Comparison of ENCODE assay signal across 2 cellular contexts in the genomic region with DNA sequence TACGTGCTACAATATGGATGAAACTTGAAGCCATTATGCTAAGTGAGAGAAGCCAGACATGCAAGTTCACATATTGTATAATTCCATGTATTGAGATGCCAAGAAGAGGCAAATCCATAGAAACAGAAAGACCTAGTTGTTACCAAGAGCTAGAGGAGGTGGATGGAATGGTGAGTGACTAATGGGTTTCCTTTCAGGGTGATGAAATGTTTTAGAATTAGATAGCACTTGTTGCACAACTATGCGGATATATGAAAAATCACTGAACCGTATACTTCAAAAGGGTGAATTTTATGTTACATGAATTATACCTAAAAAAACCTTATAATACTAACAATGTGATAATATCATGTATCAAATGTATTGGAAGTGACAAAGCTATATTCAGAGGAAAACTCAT.
TF ChIP-seq lines count a peak whose summit lies in the region.

No MANE protein-coding gene starts in this region.

TF ChIP-seq in K562, 482 proteins besides CTCF, POLR2A, EP300 and RAD21 (continues in another document):
- no peak for TF ChIP-seq RBM39 (optimal IDR thresholded peaks at IDR 0.05; ENCODE audit: low read depth, low read length)
- no peak for TF ChIP-seq SUPT5H (IDR thresholded peaks at IDR 0.05)
- no peak for TF ChIP-seq BRD9 (IDR thresholded peaks at IDR 0.05; ENCODE audit: low read depth, partially characterized antibody)
- no peak for TF ChIP-seq RUNX1 (IDR thresholded peaks at IDR 0.05; ENCODE audit: low read depth)
- no peak for TF ChIP-seq IRF1 (CRISPR knock-in tag; IDR thresholded peaks at IDR 0.05; ENCODE audit: borderline replicate concordance)
- no peak for TF ChIP-seq PHTF2 (CRISPR knock-in tag; IDR thresholded peaks at IDR 0.05)
- TF ChIP-seq, protein P1, sequence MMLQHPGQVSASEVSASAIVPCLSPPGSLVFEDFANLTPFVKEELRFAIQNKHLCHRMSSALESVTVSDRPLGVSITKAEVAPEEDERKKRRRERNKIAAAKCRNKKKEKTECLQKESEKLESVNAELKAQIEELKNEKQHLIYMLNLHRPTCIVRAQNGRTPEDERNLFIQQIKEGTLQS (IDR thresholded peaks at IDR 0.05): peak; percentile 40
- TF ChIP-seq, protein P1 (CRISPR knock-in tag; conservative IDR thresholded peaks at IDR 0.05): no peak
- no peak for TF ChIP-seq CEBPG (CRISPR knock-in tag; IDR thresholded peaks at IDR 0.05)
- peak; percentile 41 to 90; a peak in 3 of 4 replicates for TF ChIP-seq CEBPG (tag; conservative IDR thresholded peaks at IDR 0.05 in 1 of 2, IDR thresholded peaks at IDR 0.05 in 1 of 2)
- TF ChIP-seq KAT8 (IDR thresholded peaks at IDR 0.05; ENCODE audit: low read depth): no peak
- no peak for TF ChIP-seq POU5F1 (IDR thresholded peaks at IDR 0.05; ENCODE audit: borderline replicate concordance, low read depth, low read length, partially characterized antibody)
- no peak for TF ChIP-seq U2AF2 (optimal IDR thresholded peaks at IDR 0.05; ENCODE audit: low read depth, low read length)
- TF ChIP-seq ETV6 (IDR thresholded peaks at IDR 0.05; ENCODE audit: borderline replicate concordance in 1 of 2, low read depth in 2 of 2, low read length in 1 of 2): no peak
- no peak for TF ChIP-seq ETV6 (CRISPR knock-in tag; IDR thresholded peaks at IDR 0.05; ENCODE audit: borderline replicate concordance)
- TF ChIP-seq ZNF121 (CRISPR knock-in tag; conservative IDR thresholded peaks at IDR 0.05): no peak
- TF ChIP-seq ZFP1 (CRISPR knock-in tag; IDR thresholded peaks at IDR 0.05): no peak
- no peak for TF ChIP-seq RHOXF2B (CRISPR knock-in tag; conservative IDR thresholded peaks at IDR 0.05)
- TF ChIP-seq BCL6 (CRISPR knock-in tag; IDR thresholded peaks at IDR 0.05): no peak
- TF ChIP-seq MEIS2 (IDR thresholded peaks at IDR 0.05; ENCODE audit: partially characterized antibody): peak; percentile 11
- no peak for TF ChIP-seq KLF6 (CRISPR knock-in tag; IDR thresholded peaks at IDR 0.05; ENCODE audit: borderline replicate concordance)
- TF ChIP-seq, protein P2, sequence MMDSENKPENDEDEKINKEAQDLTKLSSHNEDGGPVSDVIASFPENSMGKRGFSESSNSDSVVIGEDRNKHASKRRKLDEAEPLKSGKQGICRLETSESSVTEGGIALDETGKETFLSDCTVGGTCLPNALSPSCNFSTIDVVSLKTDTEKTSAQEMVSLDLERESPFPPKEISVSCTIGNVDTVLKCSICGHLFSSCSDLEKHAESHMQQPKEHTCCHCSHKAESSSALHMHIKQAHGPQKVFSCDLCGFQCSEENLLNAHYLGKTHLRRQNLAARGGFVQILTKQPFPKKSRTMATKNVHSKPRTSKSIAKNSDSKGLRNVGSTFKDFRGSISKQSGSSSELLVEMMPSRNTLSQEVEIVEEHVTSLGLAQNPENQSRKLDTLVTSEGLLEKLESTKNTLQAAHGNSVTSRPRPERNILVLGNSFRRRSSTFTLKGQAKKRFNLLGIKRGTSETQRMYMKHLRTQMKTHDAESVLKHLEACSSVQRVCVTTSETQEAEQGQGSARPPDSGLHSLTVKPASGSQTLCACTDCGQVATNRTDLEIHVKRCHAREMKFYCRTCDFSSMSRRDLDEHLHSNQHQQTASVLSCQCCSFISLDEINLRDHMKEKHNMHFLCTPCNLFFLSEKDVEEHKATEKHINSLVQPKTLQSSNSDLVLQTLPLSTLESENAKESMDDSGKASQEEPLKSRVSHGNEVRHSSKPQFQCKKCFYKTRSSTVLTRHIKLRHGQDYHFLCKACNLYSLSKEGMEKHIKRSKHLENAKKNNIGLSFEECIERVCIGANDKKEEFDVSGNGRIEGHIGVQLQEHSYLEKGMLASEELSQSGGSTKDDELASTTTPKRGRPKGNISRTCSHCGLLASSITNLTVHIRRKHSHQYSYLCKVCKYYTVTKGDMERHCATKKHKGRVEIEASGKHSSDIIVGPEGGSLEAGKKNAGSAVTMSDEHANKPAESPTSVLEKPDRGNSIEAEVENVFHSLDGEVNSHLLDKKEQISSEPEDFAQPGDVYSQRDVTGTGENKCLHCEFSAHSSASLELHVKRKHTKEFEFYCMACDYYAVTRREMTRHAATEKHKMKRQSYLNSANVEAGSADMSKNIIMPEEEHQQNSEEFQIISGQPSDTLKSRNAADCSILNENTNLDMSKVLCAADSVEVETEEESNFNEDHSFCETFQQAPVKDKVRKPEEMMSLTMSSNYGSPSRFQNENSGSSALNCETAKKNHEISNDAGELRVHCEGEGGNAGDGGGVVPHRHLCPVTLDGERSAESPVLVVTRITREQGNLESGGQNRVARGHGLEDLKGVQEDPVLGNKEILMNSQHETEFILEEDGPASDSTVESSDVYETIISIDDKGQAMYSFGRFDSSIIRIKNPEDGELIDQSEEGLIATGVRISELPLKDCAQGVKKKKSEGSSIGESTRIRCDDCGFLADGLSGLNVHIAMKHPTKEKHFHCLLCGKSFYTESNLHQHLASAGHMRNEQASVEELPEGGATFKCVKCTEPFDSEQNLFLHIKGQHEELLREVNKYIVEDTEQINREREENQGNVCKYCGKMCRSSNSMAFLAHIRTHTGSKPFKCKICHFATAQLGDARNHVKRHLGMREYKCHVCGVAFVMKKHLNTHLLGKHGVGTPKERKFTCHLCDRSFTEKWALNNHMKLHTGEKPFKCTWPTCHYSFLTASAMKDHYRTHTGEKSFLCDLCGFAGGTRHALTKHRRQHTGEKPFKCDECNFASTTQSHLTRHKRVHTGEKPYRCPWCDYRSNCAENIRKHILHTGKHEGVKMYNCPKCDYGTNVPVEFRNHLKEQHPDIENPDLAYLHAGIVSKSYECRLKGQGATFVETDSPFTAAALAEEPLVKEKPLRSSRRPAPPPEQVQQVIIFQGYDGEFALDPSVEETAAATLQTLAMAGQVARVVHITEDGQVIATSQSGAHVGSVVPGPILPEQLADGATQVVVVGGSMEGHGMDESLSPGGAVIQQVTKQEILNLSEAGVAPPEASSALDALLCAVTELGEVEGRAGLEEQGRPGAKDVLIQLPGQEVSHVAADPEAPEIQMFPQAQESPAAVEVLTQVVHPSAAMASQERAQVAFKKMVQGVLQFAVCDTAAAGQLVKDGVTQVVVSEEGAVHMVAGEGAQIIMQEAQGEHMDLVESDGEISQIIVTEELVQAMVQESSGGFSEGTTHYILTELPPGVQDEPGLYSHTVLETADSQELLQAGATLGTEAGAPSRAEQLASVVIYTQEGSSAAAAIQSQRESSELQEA (IDR thresholded peaks at IDR 0.05; ENCODE audit: low read depth): no peak
- TF ChIP-seq ZC3H4 (CRISPR knock-in tag; IDR thresholded peaks at IDR 0.05; ENCODE audit: borderline replicate concordance): no peak

TF ChIP-seq in GM23338, 12 proteins besides CTCF, POLR2A, EP300 and RAD21:
- TF ChIP-seq STAT1 (IDR thresholded peaks at IDR 0.05; ENCODE audit: unreplicated experiment) (no peak), JUNB (IDR thresholded peaks at IDR 0.05; ENCODE audit: unreplicated experiment) (no peak), POLR2AphosphoS5 (IDR thresholded peaks at IDR 0.05; ENCODE audit: low read depth) (no peak), EZH2phosphoT487 (IDR thresholded peaks at IDR 0.05; ENCODE audit: unreplicated experiment) (no peak), ZNF114 (CRISPR knock-in tag; IDR thresholded peaks at IDR 0.05) (no peak), EZH2 (IDR thresholded peaks at IDR 0.05; ENCODE audit: low read depth, unreplicated experiment) (no peak), ETS1 (IDR thresholded peaks at IDR 0.05) (no peak), ZNF331 (CRISPR knock-in tag; IDR thresholded peaks at IDR 0.05; ENCODE audit: low read depth) (no peak)
- TF ChIP-seq, protein P3, sequence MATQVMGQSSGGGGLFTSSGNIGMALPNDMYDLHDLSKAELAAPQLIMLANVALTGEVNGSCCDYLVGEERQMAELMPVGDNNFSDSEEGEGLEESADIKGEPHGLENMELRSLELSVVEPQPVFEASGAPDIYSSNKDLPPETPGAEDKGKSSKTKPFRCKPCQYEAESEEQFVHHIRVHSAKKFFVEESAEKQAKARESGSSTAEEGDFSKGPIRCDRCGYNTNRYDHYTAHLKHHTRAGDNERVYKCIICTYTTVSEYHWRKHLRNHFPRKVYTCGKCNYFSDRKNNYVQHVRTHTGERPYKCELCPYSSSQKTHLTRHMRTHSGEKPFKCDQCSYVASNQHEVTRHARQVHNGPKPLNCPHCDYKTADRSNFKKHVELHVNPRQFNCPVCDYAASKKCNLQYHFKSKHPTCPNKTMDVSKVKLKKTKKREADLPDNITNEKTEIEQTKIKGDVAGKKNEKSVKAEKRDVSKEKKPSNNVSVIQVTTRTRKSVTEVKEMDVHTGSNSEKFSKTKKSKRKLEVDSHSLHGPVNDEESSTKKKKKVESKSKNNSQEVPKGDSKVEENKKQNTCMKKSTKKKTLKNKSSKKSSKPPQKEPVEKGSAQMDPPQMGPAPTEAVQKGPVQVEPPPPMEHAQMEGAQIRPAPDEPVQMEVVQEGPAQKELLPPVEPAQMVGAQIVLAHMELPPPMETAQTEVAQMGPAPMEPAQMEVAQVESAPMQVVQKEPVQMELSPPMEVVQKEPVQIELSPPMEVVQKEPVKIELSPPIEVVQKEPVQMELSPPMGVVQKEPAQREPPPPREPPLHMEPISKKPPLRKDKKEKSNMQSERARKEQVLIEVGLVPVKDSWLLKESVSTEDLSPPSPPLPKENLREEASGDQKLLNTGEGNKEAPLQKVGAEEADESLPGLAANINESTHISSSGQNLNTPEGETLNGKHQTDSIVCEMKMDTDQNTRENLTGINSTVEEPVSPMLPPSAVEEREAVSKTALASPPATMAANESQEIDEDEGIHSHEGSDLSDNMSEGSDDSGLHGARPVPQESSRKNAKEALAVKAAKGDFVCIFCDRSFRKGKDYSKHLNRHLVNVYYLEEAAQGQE (IDR thresholded peaks at IDR 0.05; ENCODE audit: unreplicated experiment): no peak
